In genomic region chr4:8651661-8652180, GRCh38 we compare ENCODE assay signal across 24 cellular contexts. TPM values are rescaled to one million over a fixed set of nuclear protein-coding genes. Genes with fewer than 3 reads are reported as not detected.
"Had no signal": no experiment of that assay in that cellular context is flagged by ENCODE, and none has a peak within 500 bp of the region (broad histone marks: within the 10 kb centered on the region; RNA-seq: fewer than 3 reads in every experiment).

No MANE protein-coding gene starts in this region.

- H3K27ac Mint-ChIP-seq: activated CD8-positive, alpha-beta T cell treated with anti-CD3 and anti-CD28 coated beads for 36 hours; activated naive CD4-positive, alpha-beta T cell treated with anti-CD3 and anti-CD28 coated beads for 36 hours; activated T-helper 17 cell treated with anti-CD3 and anti-CD28 coated beads, Interleukin-2, amount 50 U/mL, for 72 hours; immature natural killer cell; nephron had no signal

- ATAC-seq: activated CD8-positive, alpha-beta T cell treated with anti-CD3 and anti-CD28 coated beads for 36 hours; activated T-helper 17 cell treated with anti-CD3 and anti-CD28 coated beads, Interleukin-2, amount 50 U/mL, for 72 hours; heart right ventricle; left cardiac atrium; right cardiac atrium had no signal

- H3K36me3 Mint-ChIP-seq: immature natural killer cell had no signal

- H3K4me3 ChIP-seq: esophagus squamous epithelium, heart right ventricle, prostate gland, thoracic aorta, uterus had no signal

- H3K27me3 Mint-ChIP-seq: activated CD8-positive, alpha-beta T cell treated with anti-CD3 and anti-CD28 coated beads for 36 hours had no signal

- H3K27me3 ChIP-seq: uterus had no signal

- DNase-seq: activated CD4-positive, alpha-beta T cell treated with anti-CD3 and anti-CD28 coated beads for 48 hours; activated CD4-positive, CD25-positive, alpha-beta regulatory T cell; activated CD8-positive, alpha-beta T cell treated with anti-CD3 and anti-CD28 coated beads for 36 hours; activated naive CD4-positive, alpha-beta T cell treated with anti-CD3 and anti-CD28 coated beads for 36 hours; activated T-cell treated with anti-CD3 and anti-CD28 coated beads, Interleukin-2, amount 50 U/mL, for 1 hour; brain microvascular endothelial cell; effector memory CD4-positive, alpha-beta T cell; esophagus squamous epithelium; heart right ventricle; immature natural killer cell; left cardiac atrium; midbrain; nucleus accumbens; right cardiac atrium; small intestine; stimulated activated CD4-positive, alpha-beta T cell treated with anti-CD3 and anti-CD28 coated beads, Interleukin-4, amount 100 ng/mL, for 1 hour; T1000 had no signal

- H3K9me3 ChIP-seq: esophagus squamous epithelium, prostate gland, thoracic aorta, uterus had no signal

- H3K4me3 Mint-ChIP-seq: activated CD8-positive, alpha-beta T cell treated with anti-CD3 and anti-CD28 coated beads for 36 hours; activated naive CD4-positive, alpha-beta T cell treated with anti-CD3 and anti-CD28 coated beads for 36 hours; activated T-helper 17 cell treated with anti-CD3 and anti-CD28 coated beads, Interleukin-2, amount 50 U/mL, for 72 hours; central memory CD8-positive, alpha-beta T cell; immature natural killer cell; nephron had no signal

- H3K4me1 Mint-ChIP-seq: activated T-helper 17 cell treated with anti-CD3 and anti-CD28 coated beads, Interleukin-2, amount 50 U/mL, for 72 hours; central memory CD8-positive, alpha-beta T cell; immature natural killer cell; nephron had no signal

- H3K36me3 ChIP-seq: brain microvascular endothelial cell, esophagus squamous epithelium, heart right ventricle, prostate gland, thoracic aorta, uterus had no signal

- FAIRE-seq: small intestine had no signal

- H3K4me1 ChIP-seq: esophagus squamous epithelium, heart right ventricle, prostate gland, uterus had no signal

- H3K27ac ChIP-seq: brain microvascular endothelial cell, esophagus squamous epithelium, heart right ventricle, prostate gland, thoracic aorta, uterus had no signal

RNA-seq across cellular contexts. Expression of gene CPZ, which starts 59.2 kb away (rescaled TPM):
- total RNA-seq: activated CD8-positive, alpha-beta T cell treated with anti-CD3 and anti-CD28 coated beads for 36 hours; activated naive CD4-positive, alpha-beta T cell treated with anti-CD3 and anti-CD28 coated beads for 36 hours; activated T-helper 17 cell treated with anti-CD3 and anti-CD28 coated beads, Interleukin-2, amount 50 U/mL, for 72 hours; T-helper 1 cell treated with Interleukin-12 subunit alpha and Interleukin-12 subunit beta and Interleukin-4 antibody, amounts not matched to agents 30 ng/mL and 1 ng/mL, for 36 hours had no signal
- polyA plus RNA-seq: immature natural killer cell had no signal
